Comparison of ENCODE assay signal across 12 cellular contexts in genomic region chr9:136942112-136942880, GRCh38. TPM values are rescaled to one million over a fixed set of nuclear protein-coding genes. Genes with fewer than 3 reads are reported as not detected.
DNase-seq lines count a peak whose midpoint lies in the region; ATAC-seq and TF ChIP-seq lines count a peak whose summit lies in the region.
"Had no signal": no experiment of that assay in that cellular context is flagged by ENCODE, and none has a peak within 500 bp of the region (broad histone marks: within the 10 kb centered on the region; RNA-seq: fewer than 3 reads in every experiment).

No MANE protein-coding gene starts in this region.

- no TSS peak for BruUV-seq in PC-3 (replicated peaks; lab: Mats Ljungman, UMichigan)

- peak overlapping the region; percentile 54 for H3K4me3 Mint-ChIP-seq in CD8-positive, alpha-beta T cell
- H3K4me3 Mint-ChIP-seq in endothelial cell (ENCODE audit: unreplicated experiment), result peak overlapping the region; percentile 62

- TF ChIP-seq CTCF in CD8-positive, alpha-beta T cell (IDR thresholded peaks at IDR 0.05), result no peak
- TF ChIP-seq CTCF in PC-3 (conservative IDR thresholded peaks at IDR 0.05; ENCODE audit: low read depth, low read length) (no peak), endothelial cell (IDR thresholded peaks at IDR 0.05; ENCODE audit: unreplicated experiment) (no peak)

- peaks cover 16% of the 10 kb centered on the region for H3K4me1 ChIP-seq in CD8-positive, alpha-beta T cell (ENCODE audit: insufficient read depth, low read length)
- no peaks in the 10 kb centered on the region; the same call in 1 of the 2 replicates for H3K4me1 ChIP-seq in PC-3 (ENCODE audit: insufficient read depth, low read length)
- H3K4me1 ChIP-seq in rectal smooth muscle tissue (ENCODE audit: control insufficient read depth, insufficient read depth, low read length), result peaks cover 3% of the 10 kb centered on the region

- H3K9me2 ChIP-seq in PC-3 (replicated peaks; ENCODE audit: low read length), result no peaks in the 10 kb centered on the region

- no peaks in the 10 kb centered on the region for H4K20me1 ChIP-seq in PC-3 (ENCODE audit: low read length)

- peaks cover 27% of the 10 kb centered on the region for H3K36me3 ChIP-seq in CD8-positive, alpha-beta T cell (ENCODE audit: insufficient read depth, low read length)
- H3K36me3 ChIP-seq in PC-3 (ENCODE audit: low read depth, low read length) (no peaks in the 10 kb centered on the region; the same call in 1 of the 2 replicates), rectal smooth muscle tissue (ENCODE audit: control insufficient read depth, insufficient read depth, low read length) (peaks cover 23% of the 10 kb centered on the region)

- intact Hi-C loops in CD8-positive, alpha-beta T cell (cut with DNase I, micrococcal nuclease), result no loop called here
- intact Hi-C loops in PC-3 (cut with micrococcal nuclease), result no loop called here

- no peaks in the 10 kb centered on the region for H3K27me3 ChIP-seq in CD8-positive, alpha-beta T cell (ENCODE audit: insufficient read depth, low read length)
- no peaks in the 10 kb centered on the region for H3K27me3 ChIP-seq in PC-3 (ENCODE audit: low read length)
- H3K27me3 ChIP-seq in rectal smooth muscle tissue (ENCODE audit: control insufficient read depth, insufficient read depth, low read length), result no peaks in the 10 kb centered on the region
- H3K27me3 ChIP-seq: cardiac muscle cell had no signal

- H3K4me3 ChIP-seq in CD8-positive, alpha-beta T cell (ENCODE audit: low read depth, low read length), result no peak overlapping the region
- no peak overlapping the region; the same call in 1 of the 2 replicates for H3K4me3 ChIP-seq in PC-3 (ENCODE audit: low read length)
- peak overlapping the region; percentile 90 for H3K4me3 ChIP-seq in rectal smooth muscle tissue (ENCODE audit: low read length)

- H3K9me3 ChIP-seq in CD8-positive, alpha-beta T cell (ENCODE audit: low read length), result no peaks in the 10 kb centered on the region
- no peaks in the 10 kb centered on the region for H3K9me3 ChIP-seq in PC-3 (ENCODE audit: low read length)

- CTCF ChIA-PET in CD8-positive, alpha-beta T cell (lab: Charles Lee), result interaction anchor here (1.5 kb wide), 1 partner anchor 93 kb away, joined by 3 read pairs; no protein-coding TSS in a partner anchor
- CTCF ChIA-PET in PC-3 (lab: Charles Lee), result no interaction called here

- H2AFZ ChIP-seq in PC-3 (ENCODE audit: low read length), result no peak overlapping the region

- H3K9ac ChIP-seq in PC-3 (ENCODE audit: low read length) (no peak overlapping the region), rectal smooth muscle tissue (ENCODE audit: low read length) (no peak overlapping the region)

- H3K27me3 Mint-ChIP-seq in CD8-positive, alpha-beta T cell (ENCODE audit: low read depth), result no peaks in the 10 kb centered on the region
- H3K27me3 Mint-ChIP-seq in endothelial cell (ENCODE audit: unreplicated experiment), result peaks cover 10% of the 10 kb centered on the region

- H3K79me2 ChIP-seq in PC-3 (ENCODE audit: low read length), result peaks cover 26% of the 10 kb centered on the region

- H3K36me3 Mint-ChIP-seq in CD8-positive, alpha-beta T cell, result peaks cover 38% of the 10 kb centered on the region
- peaks cover 12% of the 10 kb centered on the region for H3K36me3 Mint-ChIP-seq in endothelial cell (ENCODE audit: low read depth, unreplicated experiment)

- H3F3A ChIP-seq in PC-3 (ENCODE audit: low read length, unreplicated experiment), result no peaks in the 10 kb centered on the region

- peaks cover 7% of the 10 kb centered on the region for H3K4me1 Mint-ChIP-seq in CD8-positive, alpha-beta T cell (ENCODE audit: low read depth)
- peaks cover 3% of the 10 kb centered on the region for H3K4me1 Mint-ChIP-seq in endothelial cell (ENCODE audit: unreplicated experiment)

- DNase-seq in CD8-positive, alpha-beta T cell, result peak in 1 of 7 experiments; percentile 47
- DNase-seq in PC-3 (no peak), endothelial cell (ENCODE audit: low spot score) (no peak), GDM1 (lab: John Stamatoyannopoulos, UW) (no peak)
- DNase-seq: foreskin melanocyte, mesendoderm, NCI-H2107, RPMI8226 had no signal

- no peak for ATAC-seq in CD8-positive, alpha-beta T cell
- ATAC-seq in PC-3 (no peak), HG03095 (IDR thresholded peaks at IDR 0.05; ENCODE audit: unreplicated experiment) (no peak), HG02852 (IDR thresholded peaks at IDR 0.05; ENCODE audit: unreplicated experiment) (no peak)

- peak overlapping the region; percentile 98 for H3K4me2 ChIP-seq in PC-3 (ENCODE audit: low read length)

- no peak overlapping the region for H3K27ac Mint-ChIP-seq in CD8-positive, alpha-beta T cell
- no peak overlapping the region for H3K27ac Mint-ChIP-seq in endothelial cell (ENCODE audit: unreplicated experiment)

- no peaks in the 10 kb centered on the region for H3K9me3 Mint-ChIP-seq in CD8-positive, alpha-beta T cell
- H3K9me3 Mint-ChIP-seq in endothelial cell (ENCODE audit: unreplicated experiment), result no peaks in the 10 kb centered on the region

- POLR2A ChIA-PET in CD8-positive, alpha-beta T cell (lab: Charles Lee), result no interaction called here
- POLR2A ChIA-PET in PC-3 (lab: Charles Lee; ENCODE audit: unreplicated experiment), result no interaction called here

- H3K27ac ChIP-seq in CD8-positive, alpha-beta T cell (ENCODE audit: low read depth, low read length), result no peak overlapping the region
- H3K27ac ChIP-seq in PC-3 (ENCODE audit: low read length), result no peak overlapping the region
- H3K27ac ChIP-seq in rectal smooth muscle tissue (ENCODE audit: low read depth, low read length), result no peak overlapping the region

RNA-seq across cellular contexts. Expression of gene FBXW5, which starts 2.2 kb away (rescaled TPM):
- 10 to 100 TPM; 38.4 to 39.5 TPM for total RNA-seq in CD8-positive, alpha-beta T cell
- total RNA-seq in PC-3 (2014; rRNA removed) (138 and 159 TPM in 2 replicates), endothelial cell (ENCODE audit: unreplicated experiment) (100.0 TPM)

RNA-seq across cellular contexts. Expression of gene C8G, which starts 2.7 kb away (rescaled TPM):
- total RNA-seq in CD8-positive, alpha-beta T cell, result not detected
- total RNA-seq in PC-3 (2014; rRNA removed) (0.77 TPM in 1 of 2 replicates, not detected in the other), endothelial cell (ENCODE audit: unreplicated experiment) (1.1 TPM)

RNA-seq across cellular contexts. Expression of gene LCN12, which starts 9.8 kb away (rescaled TPM):
- 1 to 10 TPM; 1.0 to 2.4 TPM for total RNA-seq in CD8-positive, alpha-beta T cell
- total RNA-seq in PC-3 (2014; rRNA removed) (0.55 TPM in 1 of 2 replicates, not detected in the other), endothelial cell (ENCODE audit: unreplicated experiment) (1.5 TPM)

RNA-seq across cellular contexts. Expression of gene PTGDS, which starts 35.0 kb away (rescaled TPM):
- total RNA-seq in CD8-positive, alpha-beta T cell, result 1 to 10 TPM; 7.5 to 7.8 TPM
- not detected in 2 replicates for total RNA-seq in PC-3 (2014; rRNA removed)
- not detected for total RNA-seq in endothelial cell (ENCODE audit: unreplicated experiment)

RNA-seq across cellular contexts. Expression of gene LCNL1, which starts 40.5 kb away (rescaled TPM):
- under 1 TPM; 0.30 to 0.58 TPM for total RNA-seq in CD8-positive, alpha-beta T cell
- total RNA-seq in PC-3 (2014; rRNA removed), result not detected in 2 replicates
- total RNA-seq in endothelial cell (ENCODE audit: unreplicated experiment), result not detected
